ENCODE assay signal across 12 cellular contexts in genomic region chr4:140719693-140720092, GRCh38. TPM values are rescaled to one million over a fixed set of nuclear protein-coding genes. Genes with fewer than 3 reads are reported as not detected.
DNase-seq lines count a peak whose midpoint lies in the region; ATAC-seq and TF ChIP-seq lines count a peak whose summit lies in the region.
"Had no signal": no experiment of that assay in that cellular context is flagged by ENCODE, and none has a peak within 500 bp of the region (broad histone marks: within the 10 kb centered on the region; RNA-seq: fewer than 3 reads in every experiment).

No MANE protein-coding gene starts in this region.

- H3K4me1 Mint-ChIP-seq in MCF 10A (ENCODE audit: insufficient read depth, unreplicated experiment) (peaks cover 21% of the 10 kb centered on the region), HFFc6 (ENCODE audit: low read depth) (peaks cover 37% of the 10 kb centered on the region)

- no peaks in the 10 kb centered on the region for H3K9me3 Mint-ChIP-seq in MCF 10A (ENCODE audit: unreplicated experiment)
- H3K9me3 Mint-ChIP-seq in HFFc6 = no peaks in the 10 kb centered on the region

- TF ChIP-seq POLR2A in breast epithelium (IDR thresholded peaks at IDR 0.05) = no peak

- intact Hi-C loops in breast epithelium (cut with DNase I; ENCODE audit: low total_unique reads) = no loop called here
- intact Hi-C loops in MCF 10A (cut with micrococcal nuclease) = no loop called here

- ATAC-seq in HG03565 (IDR thresholded peaks at IDR 0.05; ENCODE audit: unreplicated experiment) (peak; percentile 44), GM19397 (IDR thresholded peaks at IDR 0.05; ENCODE audit: unreplicated experiment) (no peak)

- H3K27me3 Mint-ChIP-seq in MCF 10A (ENCODE audit: insufficient read depth, unreplicated experiment) (no peaks in the 10 kb centered on the region), HFFc6 (ENCODE audit: insufficient read depth) (peaks cover 3% of the 10 kb centered on the region; the same call in 1 of the 2 replicates)

- peak overlapping the region in 1 of 5 donors; percentile 1 for H3K9ac ChIP-seq in subcutaneous abdominal adipose tissue (ENCODE audit: low read length in 5 of 5)

- peaks cover 0 to 32% of the 10 kb centered on the region in 2 donors for H3K4me1 ChIP-seq in breast epithelium
- H3K4me1 ChIP-seq in subcutaneous abdominal adipose tissue (ENCODE audit: control insufficient read depth in 5 of 5, insufficient read depth in 5 of 5, low read length in 5 of 5) = peaks cover 0 to 47% (median 28%) of the 10 kb centered on the region in 5 donors
- H3K4me1 ChIP-seq: testis had no signal

- H3K9me3 ChIP-seq in breast epithelium = no peaks in the 10 kb centered on the region
- H3K9me3 ChIP-seq in subcutaneous abdominal adipose tissue (ENCODE audit: control insufficient read depth in 5 of 5, low read length in 5 of 5) = no peaks in the 10 kb centered on the region
- H3K9me3 ChIP-seq: testis had no signal

- H3K4me3 ChIP-seq in breast epithelium (no peak overlapping the region), subcutaneous abdominal adipose tissue (ENCODE audit: low read depth in 1 of 5, low read length in 5 of 5) (no peak overlapping the region), H7 (ENCODE audit: insufficient read depth, low read depth, low read length) (no peak overlapping the region)
- H3K4me3 ChIP-seq: testis had no signal

- H3K36me3 ChIP-seq in breast epithelium (no peaks in the 10 kb centered on the region), subcutaneous abdominal adipose tissue (ENCODE audit: control insufficient read depth in 5 of 5, insufficient read depth in 5 of 5, low read length in 5 of 5) (no peaks in the 10 kb centered on the region), H7 (replicated peaks; ENCODE audit: control insufficient read depth, insufficient read depth, low read length) (no peaks in the 10 kb centered on the region)

- H3K27ac ChIP-seq in breast epithelium = peak overlapping the region; percentile 67 to 73
- peak overlapping the region; percentile 63 for H3K27ac ChIP-seq in subcutaneous abdominal adipose tissue (ENCODE audit: low read depth, low read length)

- no TSS peak for BruUV-seq in MCF 10A (replicated peaks; lab: Mats Ljungman, UMichigan)

- POLR2A ChIA-PET in MCF 10A (lab: Yijun Ruan, JAX) = interaction anchor here (0.6 to 1.6 kb wide), 5 partner anchors 9 to 37 kb away, joined by 3 to 5 read pairs (median 3); no protein-coding TSS in a partner anchor

- CTCF ChIA-PET in MCF 10A (lab: Yijun Ruan, JAX) = interaction anchor here (0.6 to 1.6 kb wide), 3 partner anchors 17 to 167 kb away, joined by 3 to 4 read pairs (median 4); no protein-coding TSS in a partner anchor

- H3K27ac Mint-ChIP-seq in MCF 10A (ENCODE audit: low read depth, unreplicated experiment) (no peak overlapping the region), HFFc6 (peak overlapping the region; percentile 88; the same call in 1 of the 2 replicates)

- H3K27me3 ChIP-seq in breast epithelium = no peaks in the 10 kb centered on the region
- H3K27me3 ChIP-seq in subcutaneous abdominal adipose tissue (ENCODE audit: control insufficient read depth in 5 of 5, insufficient read depth in 4 of 5, low read length in 5 of 5) = no peaks in the 10 kb centered on the region
- H3K27me3 ChIP-seq in H7 (ENCODE audit: control insufficient read depth, insufficient read depth, low read length) = no peaks in the 10 kb centered on the region
- H3K27me3 ChIP-seq: testis had no signal

- TF ChIP-seq CTCF in breast epithelium (IDR thresholded peaks at IDR 0.05) = no peak
- no peak for TF ChIP-seq CTCF in MCF 10A (IDR thresholded peaks at IDR 0.05; ENCODE audit: unreplicated experiment)
- TF ChIP-seq CTCF in HFFc6 (IDR thresholded peaks at IDR 0.05) = no peak

- DNase-seq in breast epithelium (ENCODE audit: low spot score in 2 of 2) (no peak), MCF 10A (ENCODE audit: unreplicated experiment) (no peak), HFFc6 (no peak), epidermal melanocyte (ENCODE audit: insufficient read length, low spot score) (no peak), H7 (no peak)
- DNase-seq: activated T-cell treated with anti-CD3 and anti-CD28 coated beads, Interleukin-2, amount 50 U/mL, for 48 hours; NCI-H187; stimulated activated CD4-positive, alpha-beta T cell treated with anti-CD3 and anti-CD28 coated beads, Interleukin-1b, Interleukin-23, amount 100 ng/mL, for 48 hours; testis had no signal

- H3K4me3 Mint-ChIP-seq in MCF 10A (ENCODE audit: unreplicated experiment) (no peak overlapping the region), HFFc6 (no peak overlapping the region)

- H3K36me3 Mint-ChIP-seq in MCF 10A (ENCODE audit: insufficient read depth, unreplicated experiment) (peaks cover 7% of the 10 kb centered on the region), HFFc6 (ENCODE audit: low read depth) (no peaks in the 10 kb centered on the region)

RNA-seq across cellular contexts. Expression of gene TBC1D9, which starts 36.5 kb away (rescaled TPM):
- total RNA-seq in breast epithelium (100 to 1,000 TPM in 2 of 3 donors, 10 to 100 TPM in 1; 28.3 to 195 (median 152) TPM), MCF 10A (2022) (17.4 and 23.2 TPM in 2 replicates)
- 10 to 100 TPM; 16.3 to 18.8 (median 18.1) TPM for total RNA-seq in HFFc6 (2021; fragmentation: NEBNext Ultra II Directional; extraction: Animal tissue kit (Norgen Biotek cat#: 25700))
- 1.6 and 4.6 TPM in 2 replicates for total RNA-seq in H7 (2014; rRNA removed; shearing (Covaris generic))
